In genomic region chr14:89466460-89466859, GRCh38 we compare ENCODE assay signal across 11 cellular contexts. TPM values are rescaled to one million over a fixed set of nuclear protein-coding genes. Genes with fewer than 3 reads are reported as not detected.
DNase-seq lines count a peak whose midpoint lies in the region; ATAC-seq and TF ChIP-seq lines count a peak whose summit lies in the region.
"Had no signal": no experiment of that assay in that cellular context is flagged by ENCODE, and none has a peak within 500 bp of the region (broad histone marks: within the 10 kb centered on the region; RNA-seq: fewer than 3 reads in every experiment).

No MANE protein-coding gene starts in this region.

- H3K36me3 Mint-ChIP-seq in T-helper 2 cell treated with Interferon-gamma antibody and Interleukin-4, amounts not matched to agents 5 μg/mL and 100 μg/mL, for 36 hours (ENCODE audit: low read depth): peaks cover 23% of the 10 kb centered on the region

- intact Hi-C loops in left ventricle myocardium superior (cut with micrococcal nuclease): no loop called here

- DNase-seq in stimulated activated CD4-positive, alpha-beta T cell treated with anti-CD3 and anti-CD28 coated beads, Interleukin-4, amount 100 ng/mL, for 24 hours: peak; percentile 14
- DNase-seq in stimulated activated CD4-positive, alpha-beta T cell treated with anti-CD3 and anti-CD28 coated beads, Interleukin-12 subunit alpha, Interleukin-12 subunit beta, amount 100 ng/mL, for 4 hours: no peak
- no peak for DNase-seq in T-helper 2 cell treated with Interferon-gamma antibody and Interleukin-4, amounts not matched to agents 5 μg/mL and 100 μg/mL, for 36 hours (ENCODE audit: low spot score)
- no peak for DNase-seq in left ventricle myocardium superior
- DNase-seq in RWPE1 (ENCODE audit: low spot score): no peak
- DNase-seq in DMS 273 treated with DMSO at 0.1 percent for 48 hours (lab: John Stamatoyannopoulos, UW): no peak
- no peak for DNase-seq in 8988T
- DNase-seq: thyroid gland had no signal

- peak overlapping the region; percentile 70 for H3K27ac Mint-ChIP-seq in T-helper 2 cell treated with Interferon-gamma antibody and Interleukin-4, amounts not matched to agents 5 μg/mL and 100 μg/mL, for 36 hours

- H3K9me3 Mint-ChIP-seq in T-helper 2 cell treated with Interferon-gamma antibody and Interleukin-4, amounts not matched to agents 5 μg/mL and 100 μg/mL, for 36 hours: no peaks in the 10 kb centered on the region
- H3K9me3 Mint-ChIP-seq: CD4-positive, CD25-positive, alpha-beta regulatory T cell had no signal

- TF ChIP-seq CTCF in RWPE1 (conservative IDR thresholded peaks at IDR 0.05; ENCODE audit: low read depth): no peak

- H3K4me3 Mint-ChIP-seq in T-helper 2 cell treated with Interferon-gamma antibody and Interleukin-4, amounts not matched to agents 5 μg/mL and 100 μg/mL, for 36 hours: no peak overlapping the region

- H3K27me3 Mint-ChIP-seq in T-helper 2 cell treated with Interferon-gamma antibody and Interleukin-4, amounts not matched to agents 5 μg/mL and 100 μg/mL, for 36 hours (ENCODE audit: low read depth): no peaks in the 10 kb centered on the region
- H3K27me3 Mint-ChIP-seq: CD4-positive, CD25-positive, alpha-beta regulatory T cell had no signal

- peaks cover 17% of the 10 kb centered on the region for H3K4me1 Mint-ChIP-seq in T-helper 2 cell treated with Interferon-gamma antibody and Interleukin-4, amounts not matched to agents 5 μg/mL and 100 μg/mL, for 36 hours (ENCODE audit: low read depth)

- no peak overlapping the region for H3K27ac ChIP-seq in RWPE1
- H3K27ac ChIP-seq: ovary, thyroid gland had no signal

- ATAC-seq in left ventricle myocardium superior (peak; percentile 50), HG02981 (IDR thresholded peaks at IDR 0.05; ENCODE audit: unreplicated experiment) (no peak)

- POLR2A ChIA-PET in RWPE1 (lab: Yijun Ruan, JAX; ENCODE audit: low non-redundant PET): no interaction called here

- CTCF ChIA-PET in RWPE1 (lab: Yijun Ruan, JAX): no interaction called here

RNA-seq across cellular contexts. Expression of gene FOXN3, which starts 49.4 kb away (rescaled TPM):
- 134 TPM for total RNA-seq in left ventricle myocardium superior
